Comparison of ENCODE assay signal across 15 cellular contexts in genomic region chr6:36662827-36663256, GRCh38. TPM values are rescaled to one million over a fixed set of nuclear protein-coding genes. Genes with fewer than 3 reads are reported as not detected.
DNase-seq lines count a peak whose midpoint lies in the region; ATAC-seq lines count a peak whose summit lies in the region.
"Had no signal": no experiment of that assay in that cellular context is flagged by ENCODE, and none has a peak within 500 bp of the region (broad histone marks: within the 10 kb centered on the region; RNA-seq: fewer than 3 reads in every experiment).

No MANE protein-coding gene starts in this region.

- no peaks in the 10 kb centered on the region for H3K36me3 Mint-ChIP-seq in activated CD4-positive, alpha-beta T cell treated with anti-CD3 and anti-CD28 coated beads, Interleukin-2, amount 10 ng/mL, durations not matched to agents 7 days and 5 days (ENCODE audit: low read depth)
- no peaks in the 10 kb centered on the region for H3K36me3 Mint-ChIP-seq in stimulated activated memory B cell treated with anti-CD40 and anti-IgM and Interleukin-4, amounts not matched to agents 10 μg/mL and 1 μg/mL and 100 μg/mL, for 72 hours
- H3K36me3 Mint-ChIP-seq in activated T-helper 17 cell treated with anti-CD3 and anti-CD28 coated beads, Interleukin-2, amount 50 U/mL, for 72 hours (ENCODE audit: low read depth) = no peaks in the 10 kb centered on the region

- POLR2A ChIA-PET in activated CD4-positive, alpha-beta T cell treated with anti-CD3 and anti-CD28 coated beads, Interleukin-2, amount 10 ng/mL, durations not matched to agents 7 days and 5 days (lab: Charles Lee) = interaction anchor here (0.5 kb wide), 1 partner anchor 9 kb away, joined by 5 read pairs; no protein-coding TSS in a partner anchor

- H3K9me3 ChIP-seq in esophagus (ENCODE audit: control insufficient read depth in 2 of 2, insufficient read depth in 1 of 2, low read depth in 1 of 2, low read length in 1 of 2) = no peaks in the 10 kb centered on the region

- no peaks in the 10 kb centered on the region for H3K27me3 ChIP-seq in esophagus (ENCODE audit: control insufficient read depth in 1 of 2, insufficient read depth in 2 of 2, low read length in 2 of 2)

- no peak overlapping the region for H3K4me3 Mint-ChIP-seq in activated CD4-positive, alpha-beta T cell treated with anti-CD3 and anti-CD28 coated beads, Interleukin-2, amount 10 ng/mL, durations not matched to agents 7 days and 5 days
- no peak overlapping the region for H3K4me3 Mint-ChIP-seq in stimulated activated memory B cell treated with anti-CD40 and anti-IgM and Interleukin-4, amounts not matched to agents 10 μg/mL and 1 μg/mL and 100 μg/mL, for 72 hours
- no peak overlapping the region for H3K4me3 Mint-ChIP-seq in activated T-helper 17 cell treated with anti-CD3 and anti-CD28 coated beads, Interleukin-2, amount 50 U/mL, for 72 hours
- H3K4me3 Mint-ChIP-seq: activated B cell treated with CpG ODN at 0.5 μM for 24 hours; activated T-cell treated with anti-CD3 and anti-CD28 coated beads, Interleukin-2, amount 50 U/mL, for 24 hours had no signal

- H3K4me1 Mint-ChIP-seq in activated CD4-positive, alpha-beta T cell treated with anti-CD3 and anti-CD28 coated beads, Interleukin-2, amount 10 ng/mL, durations not matched to agents 7 days and 5 days = peaks cover 25% of the 10 kb centered on the region
- peaks cover 47% of the 10 kb centered on the region for H3K4me1 Mint-ChIP-seq in stimulated activated memory B cell treated with anti-CD40 and anti-IgM and Interleukin-4, amounts not matched to agents 10 μg/mL and 1 μg/mL and 100 μg/mL, for 72 hours
- H3K4me1 Mint-ChIP-seq in activated T-helper 17 cell treated with anti-CD3 and anti-CD28 coated beads, Interleukin-2, amount 50 U/mL, for 72 hours = peaks cover 7% of the 10 kb centered on the region

- peak overlapping the region; percentile 21 for H3K27ac Mint-ChIP-seq in activated CD4-positive, alpha-beta T cell treated with anti-CD3 and anti-CD28 coated beads, Interleukin-2, amount 10 ng/mL, durations not matched to agents 7 days and 5 days
- H3K27ac Mint-ChIP-seq in stimulated activated memory B cell treated with anti-CD40 and anti-IgM and Interleukin-4, amounts not matched to agents 10 μg/mL and 1 μg/mL and 100 μg/mL, for 72 hours = peak overlapping the region; percentile 13
- H3K27ac Mint-ChIP-seq in activated T-helper 17 cell treated with anti-CD3 and anti-CD28 coated beads, Interleukin-2, amount 50 U/mL, for 72 hours = no peak overlapping the region
- H3K27ac Mint-ChIP-seq: activated B cell treated with CpG ODN at 0.5 μM for 24 hours; activated T-cell treated with anti-CD3 and anti-CD28 coated beads, Interleukin-2, amount 50 U/mL, for 24 hours had no signal

- no peak for DNase-seq in activated CD4-positive, alpha-beta T cell treated with anti-CD3 and anti-CD28 coated beads, Interleukin-2, amount 10 ng/mL, durations not matched to agents 7 days and 5 days
- DNase-seq in activated CD4-positive, alpha-beta T cell treated with anti-CD3 and anti-CD28 coated beads for 4 hours = no peak
- peak; percentile 60 for DNase-seq in RPMI8226
- DNase-seq in HK-2 (ENCODE audit: unreplicated experiment) = no peak
- DNase-seq: activated B cell treated with CpG ODN at 0.5 μM for 24 hours; activated T-cell treated with anti-CD3 and anti-CD28 coated beads, Interleukin-2, amount 50 U/mL, for 24 hours; foreskin melanocyte; NCI-H146; NCI-H526 treated with DMSO at 0.1 percent for 48 hours had no signal

- CTCF ChIA-PET in activated CD4-positive, alpha-beta T cell treated with anti-CD3 and anti-CD28 coated beads, Interleukin-2, amount 10 ng/mL, durations not matched to agents 7 days and 5 days (lab: Charles Lee) = interaction anchor here (0.7 to 1.9 kb wide), 8 partner anchors 9 to 600 kb away, joined by 3 to 6 read pairs (median 4); partner anchors contain the start of gene CDKN1A

- peaks cover 18% of the 10 kb centered on the region for H3K27me3 Mint-ChIP-seq in activated CD4-positive, alpha-beta T cell treated with anti-CD3 and anti-CD28 coated beads, Interleukin-2, amount 10 ng/mL, durations not matched to agents 7 days and 5 days
- H3K27me3 Mint-ChIP-seq in stimulated activated memory B cell treated with anti-CD40 and anti-IgM and Interleukin-4, amounts not matched to agents 10 μg/mL and 1 μg/mL and 100 μg/mL, for 72 hours = peaks cover 10% of the 10 kb centered on the region
- H3K27me3 Mint-ChIP-seq in activated T-helper 17 cell treated with anti-CD3 and anti-CD28 coated beads, Interleukin-2, amount 50 U/mL, for 72 hours = peaks cover 9% of the 10 kb centered on the region

- H3K36me3 ChIP-seq in esophagus (ENCODE audit: control insufficient read depth in 2 of 2, insufficient read depth in 2 of 2, low read length in 1 of 2) = no peaks in the 10 kb centered on the region

- peaks cover 2 to 27% of the 10 kb centered on the region in 2 donors for H3K4me1 ChIP-seq in esophagus (ENCODE audit: control insufficient read depth in 2 of 2, insufficient read depth in 2 of 2, low read length in 1 of 2)

- peak overlapping the region; percentile 17 to 76 for H3K27ac ChIP-seq in esophagus (ENCODE audit: low read depth in 2 of 2, low read length in 1 of 2)

- H3K4me3 ChIP-seq in esophagus (ENCODE audit: low read depth in 1 of 2, low read length in 2 of 2) = no peak overlapping the region

- ATAC-seq in stimulated activated memory B cell treated with anti-CD40 and anti-IgM and Interleukin-4, amounts not matched to agents 10 μg/mL and 1 μg/mL and 100 μg/mL, for 72 hours = no peak
- ATAC-seq in activated T-helper 17 cell treated with anti-CD3 and anti-CD28 coated beads, Interleukin-2, amount 50 U/mL, for 72 hours (replicated peaks) = no peak
- ATAC-seq in GM21619 (IDR thresholded peaks at IDR 0.05; ENCODE audit: unreplicated experiment) = no peak

- H3K9me3 Mint-ChIP-seq in activated CD4-positive, alpha-beta T cell treated with anti-CD3 and anti-CD28 coated beads, Interleukin-2, amount 10 ng/mL, durations not matched to agents 7 days and 5 days = no peaks in the 10 kb centered on the region
- no peaks in the 10 kb centered on the region for H3K9me3 Mint-ChIP-seq in stimulated activated memory B cell treated with anti-CD40 and anti-IgM and Interleukin-4, amounts not matched to agents 10 μg/mL and 1 μg/mL and 100 μg/mL, for 72 hours
- no peaks in the 10 kb centered on the region for H3K9me3 Mint-ChIP-seq in activated T-helper 17 cell treated with anti-CD3 and anti-CD28 coated beads, Interleukin-2, amount 50 U/mL, for 72 hours
- H3K9me3 Mint-ChIP-seq: activated B cell treated with CpG ODN at 0.5 μM for 24 hours; activated T-cell treated with anti-CD3 and anti-CD28 coated beads, Interleukin-2, amount 50 U/mL, for 24 hours had no signal

- 40 to 46% methylated on average over 6 of the region's 6 CpGs for WGBS in esophagus, 2 donors

RNA-seq across cellular contexts. Expression of gene CDKN1A, which starts 15.7 kb away (rescaled TPM):
- 10 to 100 TPM; 36.7 to 39.5 TPM for total RNA-seq in activated CD4-positive, alpha-beta T cell treated with anti-CD3 and anti-CD28 coated beads, Interleukin-2, amount 10 ng/mL, durations not matched to agents 7 days and 5 days
- polyA plus RNA-seq in esophagus = 100 to 1,000 TPM in 1 of 2 donors, 10 to 100 TPM in 1; 36.9 to 114 TPM
- 100 to 1,000 TPM; 149 to 164 TPM for total RNA-seq in activated T-helper 17 cell treated with anti-CD3 and anti-CD28 coated beads, Interleukin-2, amount 50 U/mL, for 72 hours

RNA-seq across cellular contexts. Expression of gene RAB44, which starts 34.8 kb away (rescaled TPM):
- under 1 TPM; 0.08 to 0.15 TPM for total RNA-seq in activated CD4-positive, alpha-beta T cell treated with anti-CD3 and anti-CD28 coated beads, Interleukin-2, amount 10 ng/mL, durations not matched to agents 7 days and 5 days
- under 1 TPM; 0.21 to 0.37 TPM for polyA plus RNA-seq in esophagus
- under 1 TPM; 0.11 to 0.32 TPM for total RNA-seq in activated T-helper 17 cell treated with anti-CD3 and anti-CD28 coated beads, Interleukin-2, amount 50 U/mL, for 72 hours
- total RNA-seq: renal cortical epithelial cell, SK-MEL-5 had no signal
